Comparison of ENCODE assay signal across 8 cellular contexts in genomic region chr4:169756971-169757574, GRCh38. TPM values are rescaled to one million over a fixed set of nuclear protein-coding genes. Genes with fewer than 3 reads are reported as not detected.
DNase-seq lines count a peak whose midpoint lies in the region; ATAC-seq and TF ChIP-seq lines count a peak whose summit lies in the region.

No MANE protein-coding gene starts in this region.

- peaks cover 1% of the 10 kb centered on the region; the same call in 1 of the 2 replicates for H3K4me1 ChIP-seq in iPS DF 6.9 (ENCODE audit: control insufficient read depth, insufficient read depth, low read length)

- no peak for TF ChIP-seq CTCF in AG09309 (IDR thresholded peaks at IDR 0.05; ENCODE audit: control insufficient read depth, insufficient read depth, low read depth, low read length, missing control alignments)

- no peak overlapping the region for H3K27ac ChIP-seq in iPS DF 6.9 (ENCODE audit: low read length)

- no peaks in the 10 kb centered on the region for H3K27me3 Mint-ChIP-seq in activated T-helper 17 cell treated with anti-CD3 and anti-CD28 coated beads, Interleukin-2, amount 50 U/mL, for 72 hours
- no peaks in the 10 kb centered on the region for H3K27me3 Mint-ChIP-seq in stimulated activated memory B cell treated with anti-CD40 and anti-IgM and Interleukin-4, amounts not matched to agents 10 μg/mL and 1 μg/mL and 100 μg/mL, for 72 hours

- H3K9me3 Mint-ChIP-seq in activated T-helper 17 cell treated with anti-CD3 and anti-CD28 coated beads, Interleukin-2, amount 50 U/mL, for 72 hours, result no peaks in the 10 kb centered on the region
- H3K9me3 Mint-ChIP-seq in stimulated activated memory B cell treated with anti-CD40 and anti-IgM and Interleukin-4, amounts not matched to agents 10 μg/mL and 1 μg/mL and 100 μg/mL, for 72 hours, result no peaks in the 10 kb centered on the region

- no CpG with 5 or more reads among the region's 13 CpGs for WGBS in iPS DF 6.9 (ENCODE audit: insufficient coverage, insufficient read length)

- peak overlapping the region; percentile 91 for H3K27ac Mint-ChIP-seq in activated T-helper 17 cell treated with anti-CD3 and anti-CD28 coated beads, Interleukin-2, amount 50 U/mL, for 72 hours
- peak overlapping the region; percentile 76 for H3K27ac Mint-ChIP-seq in stimulated activated memory B cell treated with anti-CD40 and anti-IgM and Interleukin-4, amounts not matched to agents 10 μg/mL and 1 μg/mL and 100 μg/mL, for 72 hours

- no peaks in the 10 kb centered on the region for H3K36me3 ChIP-seq in iPS DF 6.9 (ENCODE audit: control insufficient read depth, insufficient read depth, low read length)

- ATAC-seq in GM19025 (IDR thresholded peaks at IDR 0.05; ENCODE audit: low read depth, unreplicated experiment), result peak; percentile 0
- peak; percentile 27 for ATAC-seq in HG03432 (IDR thresholded peaks at IDR 0.05; ENCODE audit: unreplicated experiment)
- peak; percentile 43 for ATAC-seq in activated T-helper 17 cell treated with anti-CD3 and anti-CD28 coated beads, Interleukin-2, amount 50 U/mL, for 72 hours (replicated peaks)
- peak; percentile 3 for ATAC-seq in stimulated activated memory B cell treated with anti-CD40 and anti-IgM and Interleukin-4, amounts not matched to agents 10 μg/mL and 1 μg/mL and 100 μg/mL, for 72 hours
- no peak for ATAC-seq in HG02571 (IDR thresholded peaks at IDR 0.05; ENCODE audit: unreplicated experiment)

- DNase-seq in AG09309 (ENCODE audit: low read depth), result no peak
- no peak for DNase-seq in iPS DF 6.9 (ENCODE audit: low read depth, low spot score)
- no peak for DNase-seq in DMS153 (lab: John Stamatoyannopoulos, UW)

- peak overlapping the region; percentile 96 for H3K4me3 Mint-ChIP-seq in activated T-helper 17 cell treated with anti-CD3 and anti-CD28 coated beads, Interleukin-2, amount 50 U/mL, for 72 hours
- peak overlapping the region; percentile 90 for H3K4me3 Mint-ChIP-seq in stimulated activated memory B cell treated with anti-CD40 and anti-IgM and Interleukin-4, amounts not matched to agents 10 μg/mL and 1 μg/mL and 100 μg/mL, for 72 hours

- H3K36me3 Mint-ChIP-seq in activated T-helper 17 cell treated with anti-CD3 and anti-CD28 coated beads, Interleukin-2, amount 50 U/mL, for 72 hours (ENCODE audit: low read depth), result peaks cover 17% of the 10 kb centered on the region
- H3K36me3 Mint-ChIP-seq in stimulated activated memory B cell treated with anti-CD40 and anti-IgM and Interleukin-4, amounts not matched to agents 10 μg/mL and 1 μg/mL and 100 μg/mL, for 72 hours, result peaks cover 5% of the 10 kb centered on the region

- H3K4me1 Mint-ChIP-seq in activated T-helper 17 cell treated with anti-CD3 and anti-CD28 coated beads, Interleukin-2, amount 50 U/mL, for 72 hours, result peaks cover 16% of the 10 kb centered on the region
- peaks cover 26% of the 10 kb centered on the region for H3K4me1 Mint-ChIP-seq in stimulated activated memory B cell treated with anti-CD40 and anti-IgM and Interleukin-4, amounts not matched to agents 10 μg/mL and 1 μg/mL and 100 μg/mL, for 72 hours

- H3K27me3 ChIP-seq in iPS DF 6.9 (ENCODE audit: control insufficient read depth, insufficient read depth, low read length), result no peaks in the 10 kb centered on the region

- no peaks in the 10 kb centered on the region for H3K9me3 ChIP-seq in iPS DF 6.9 (ENCODE audit: control insufficient read depth, insufficient read depth, low read length)

- H3K4me3 ChIP-seq in AG09309 (ENCODE audit: control insufficient read depth, low read depth, low read length), result peak overlapping the region; percentile 82
- H3K4me3 ChIP-seq in iPS DF 6.9 (ENCODE audit: low read length), result peak overlapping the region; percentile 91; the same call in 1 of the 2 replicates

RNA-seq across cellular contexts. Expression of gene HPF1, which starts 0.7 kb away (rescaled TPM):
- 10 to 100 TPM; 19.0 to 27.0 TPM for total RNA-seq in activated T-helper 17 cell treated with anti-CD3 and anti-CD28 coated beads, Interleukin-2, amount 50 U/mL, for 72 hours
